ENCODE assay signal across 1 cellular context in the genomic region with DNA sequence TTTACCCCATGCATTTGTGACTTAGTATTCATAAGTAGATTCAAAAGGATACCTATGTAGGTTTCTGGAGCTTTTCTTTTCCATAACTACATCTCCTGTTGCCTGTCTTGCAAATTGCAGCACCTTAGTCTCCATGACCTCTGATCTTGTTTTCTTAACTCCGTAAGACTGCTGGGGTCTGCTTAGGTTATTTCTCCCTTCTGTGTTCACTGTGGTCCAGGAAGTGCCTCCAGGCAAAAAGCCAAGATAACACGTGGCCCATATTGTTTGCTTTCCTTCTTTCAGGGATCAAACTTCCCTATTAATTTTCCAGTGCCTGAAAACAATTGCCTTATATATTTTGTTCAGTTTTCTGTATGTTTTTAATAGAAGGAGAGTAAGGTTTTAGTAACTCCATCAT.
TF ChIP-seq lines count a peak whose summit lies in the region.

No MANE protein-coding gene starts in this region.

TF ChIP-seq in WTC11, 78 proteins besides CTCF, POLR2A, EP300 and RAD21 (continued from another document):
- TF ChIP-seq, protein P1, sequence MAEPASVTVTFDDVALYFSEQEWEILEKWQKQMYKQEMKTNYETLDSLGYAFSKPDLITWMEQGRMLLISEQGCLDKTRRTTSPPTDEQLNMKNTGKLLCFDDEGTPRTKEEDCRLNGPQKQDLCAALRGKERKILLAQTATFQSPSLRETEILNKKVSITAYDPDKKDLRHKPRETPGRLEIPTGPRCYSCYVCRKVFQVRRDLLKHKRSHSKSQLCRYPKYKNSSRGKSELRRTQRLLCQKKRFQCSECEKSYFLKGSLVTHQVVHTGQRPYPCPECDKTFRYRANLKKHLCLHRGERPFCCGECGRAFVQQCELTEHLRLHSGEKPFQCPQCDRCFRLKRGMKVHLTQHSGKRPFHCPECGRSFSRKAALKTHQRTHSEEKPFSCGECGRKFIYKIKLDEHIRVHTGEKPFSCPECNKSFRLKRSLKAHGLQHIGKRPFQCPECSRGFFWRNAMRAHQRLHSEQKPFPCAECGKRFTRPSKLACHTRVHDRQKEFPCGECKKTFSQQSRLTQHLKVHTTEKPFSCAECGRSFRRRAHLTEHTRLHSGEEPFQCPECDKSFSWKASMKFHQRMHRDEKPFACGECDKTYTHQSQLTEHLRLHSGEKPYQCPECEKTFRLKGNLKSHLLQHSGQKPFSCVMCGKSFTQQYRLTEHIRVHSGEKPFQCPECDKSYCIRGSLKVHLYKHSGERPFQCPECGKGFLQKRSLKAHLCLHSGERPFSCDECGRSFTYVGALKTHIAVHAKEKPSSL (CRISPR knock-in tag; conservative IDR thresholded peaks at IDR 0.05) = no peak
- no peak for TF ChIP-seq GABPB1 (CRISPR knock-in tag; IDR thresholded peaks at IDR 0.05)
- no peak for TF ChIP-seq KAT7 (CRISPR knock-in tag; IDR thresholded peaks at IDR 0.05; ENCODE audit: borderline replicate concordance)
